25 cellular contexts compared by ENCODE assay signal in genomic region chr10:133421336-133422222, GRCh38. TPM values are rescaled to one million over a fixed set of nuclear protein-coding genes. Genes with fewer than 3 reads are reported as not detected.
DNase-seq lines count a peak whose midpoint lies in the region; ATAC-seq and TF ChIP-seq lines count a peak whose summit lies in the region.
"Had no signal": no experiment of that assay in that cellular context is flagged by ENCODE, and none has a peak within 500 bp of the region (broad histone marks: within the 10 kb centered on the region; RNA-seq: fewer than 3 reads in every experiment).

No MANE protein-coding gene starts in this region.

- H3K27me3 ChIP-seq in spleen (replicated peaks in 1 of 7): peaks cover 0 to 25% (median 3%) of the 10 kb centered on the region in 7 donors

- H3K27ac ChIP-seq in spleen: no peak overlapping the region
- H3K27ac ChIP-seq: BLaER1, brain microvascular endothelial cell, sigmoid colon, stomach had no signal

- 83 to 91% (median 88%) methylated on average over 9 to 16 of the region's 17 CpGs for WGBS in spleen, 5 donors

- peaks cover 3 to 16% (median 9%) of the 10 kb centered on the region in 6 donors for H3K4me1 ChIP-seq in spleen

- no peak overlapping the region for H3K4me3 ChIP-seq in spleen
- H3K4me3 ChIP-seq: BLaER1, sigmoid colon, stomach had no signal

- TF ChIP-seq CTCF in spleen (IDR thresholded peaks at IDR 0.05 in 8 of 11, conservative IDR thresholded peaks at IDR 0.05 in 3 of 11): no peak

- H3K36me3 ChIP-seq in spleen: peaks cover 0 to 48% (median 24%) of the 10 kb centered on the region in 6 donors

- TF ChIP-seq POLR2A in spleen (IDR thresholded peaks at IDR 0.05): no peak

- DNase-seq in Right ventricle myocardium inferior (ENCODE audit: missing footprints) (peak; percentile 60), left cardiac atrium (no peak), iPS-NIHi11 (ENCODE audit: low spot score) (peak; percentile 37), spleen (peak; percentile 74), NCI-H128 (lab: John Stamatoyannopoulos, UW; ENCODE audit: unreplicated experiment) (no peak)
- no peak for DNase-seq in activated T-cell treated with anti-CD3 and anti-CD28 coated beads, Interleukin-2, amount 50 U/mL, for 48 hours
- DNase-seq: activated CD4-positive, CD25-positive, alpha-beta regulatory T cell treated with anti-CD3 and anti-CD28 coated beads, Interleukin-2, amount 50 U/mL, for 72 hours; activated CD8-positive, alpha-beta memory T cell treated with anti-CD3 and anti-CD28 coated beads for 24 hours; activated naive CD8-positive, alpha-beta T cell treated with anti-CD3 and anti-CD28 coated beads, Interleukin-2, amount 10 ng/mL, durations not matched to agents 7 days and 5 days; brain microvascular endothelial cell; cortex of kidney; hypothalamus; NCI-H1417; NCI-H526; nucleus accumbens; sigmoid colon; stimulated activated CD4-positive, alpha-beta T cell treated with anti-CD3 and anti-CD28 coated beads, Interleukin-2, amount 100 ng/mL, for 24 hours; stomach; T1000 had no signal

- intact Hi-C loops in Right ventricle myocardium inferior (cut with DNase I) (no loop called here), left cardiac atrium (cut with DNase I) (loop anchor here (10.0 kb wide), 1 partner anchor 153 kb away; no protein-coding TSS in a partner anchor), spleen (cut with DNase I; ENCODE audit: low total_unique reads) (no loop called here)

- no peaks in the 10 kb centered on the region for H3K9me3 ChIP-seq in spleen
- H3K9me3 ChIP-seq: BLaER1, sigmoid colon, stomach had no signal

- ATAC-seq in Right ventricle myocardium inferior (no peak), left cardiac atrium (no peak)

RNA-seq across cellular contexts. Expression of gene SPRN, which starts 2.8 kb away (rescaled TPM):
- not detected for total RNA-seq in Right ventricle myocardium inferior
- not detected for total RNA-seq in left cardiac atrium
- total RNA-seq in spleen: under 1 TPM in 3 of 7 donors, not detected in 4; 0.14 to 0.22 (median 0.14) TPM
- polyA plus RNA-seq in spleen: under 1 TPM; 0.20 to 0.58 (median 0.41) TPM
- total RNA-seq: activated naive CD8-positive, alpha-beta T cell treated with anti-CD3 and anti-CD28 coated beads, Interleukin-2, amount 10 ng/mL, durations not matched to agents 7 days and 5 days; activated T-helper 1 cell treated with anti-CD3 and anti-CD28 coated beads, Interleukin-12 subunit alpha, Interleukin-12 subunit beta, Interleukin-2, Interleukin-4 antibody, amounts not matched to agents 30 ng/mL and 10 ng/mL and 1 ng/mL, durations not matched to agents 14 hours and 24 hours and 36 hours; G401; HT-29; SK-MEL-5; stomach had no signal
- polyA plus RNA-seq: endothelial cell of umbilical vein had no signal

RNA-seq across cellular contexts. Expression of gene MTG1, which starts 27.6 kb away (rescaled TPM):
- total RNA-seq in Right ventricle myocardium inferior (17.8 TPM), left cardiac atrium (10 to 100 TPM; 18.8 to 23.2 TPM), spleen (10 to 100 TPM; 35.4 to 82.9 (median 63.7) TPM)
- 100 to 1,000 TPM in 2 of 3 donors, 10 to 100 TPM in 1; 55.1 to 122 (median 101) TPM for polyA plus RNA-seq in spleen

RNA-seq across cellular contexts. Expression of gene SCART1, which starts 32.2 kb away (rescaled TPM):
- 0.30 TPM for total RNA-seq in Right ventricle myocardium inferior
- total RNA-seq in left cardiac atrium: under 1 TPM; 0.27 to 0.94 TPM
- total RNA-seq in spleen: 1 to 10 TPM; 3.7 to 9.7 (median 5.8) TPM
- polyA plus RNA-seq in spleen: 1 to 10 TPM in 1 of 3 donors, under 1 TPM in 2; 0.36 to 1.2 (median 0.72) TPM

RNA-seq across cellular contexts. Expression of gene PAOX, which starts 42.5 kb away (rescaled TPM):
- total RNA-seq in Right ventricle myocardium inferior (3.5 TPM), left cardiac atrium (1 to 10 TPM; 2.9 TPM), spleen (10 to 100 TPM; 16.2 to 34.0 (median 22.8) TPM)
- 10 to 100 TPM; 15.4 to 26.0 (median 19.3) TPM for polyA plus RNA-seq in spleen

RNA-seq across cellular contexts. Expression of gene ECHS1, which starts 48.4 kb away (rescaled TPM):
- total RNA-seq in Right ventricle myocardium inferior (224 TPM), left cardiac atrium (100 to 1,000 TPM; 106 to 135 TPM), spleen (10 to 100 TPM; 29.8 to 46.2 (median 44.8) TPM)
- polyA plus RNA-seq in spleen: 10 to 100 TPM; 54.8 to 81.2 (median 62.7) TPM

Comparison
In these comparisons a context has a peak if more than half of its experiments do, and no peak if none do; other contexts are left out.
1. DNase-seq: peak in Right ventricle myocardium inferior (single experiment), iPS-NIHi11 (single experiment) and spleen (single experiment); none in left cardiac atrium (single experiment), NCI-H128 (single experiment) and activated T-cell treated with anti-CD3 and anti-CD28 coated beads, Interleukin-2, amount 50 U/mL, for 48 hours (0 of 2).
2. intact Hi-C loops: an anchor here in left cardiac atrium (10.0 kb wide); none called in Right ventricle myocardium inferior and spleen.